Comparison of ENCODE assay signal across 10 cellular contexts in genomic region chr7:43756368-43757072, GRCh38.
A peak's percentile ranks its signal among the peaks of the same experiment; 100 is the strongest.
DNase-seq lines count a peak whose midpoint lies in the region; ATAC-seq and TF ChIP-seq lines count a peak whose summit lies in the region.
"Had no signal": no experiment of that assay in that cellular context is flagged by ENCODE, and none has a peak within 500 bp of the region (broad histone marks: within the 10 kb centered on the region; RNA-seq: fewer than 3 reads in every experiment).

No MANE protein-coding gene starts in this region.

- H3K36me3 Mint-ChIP-seq in stimulated activated naive B cell treated with anti-CD40 and anti-IgM and Interleukin-4, amounts not matched to agents 10 μg/mL and 1 μg/mL and 100 μg/mL, for 72 hours = no peaks in the 10 kb centered on the region

- in situ Hi-C loops in ACHN (cut with HindIII; ENCODE audit: low pct_ligation_motif_present, low pct_unique_long_range_greater_than_20kb, low sequenced_read_pairs) (no loop called here), GM13976 (cut with MboI; ENCODE audit: low sequenced_read_pairs, unreplicated experiment) (no loop called here)

- no peaks in the 10 kb centered on the region for H3K9me3 Mint-ChIP-seq in stimulated activated naive B cell treated with anti-CD40 and anti-IgM and Interleukin-4, amounts not matched to agents 10 μg/mL and 1 μg/mL and 100 μg/mL, for 72 hours

- DNase-seq in ACHN (peak; percentile 49), SW480 (ENCODE audit: low spot score) (peak; percentile 55), fibroblast of mammary gland (ENCODE audit: low read depth) (peak; percentile 80), GM19238 (ENCODE audit: insufficient read length, low spot score) (no peak), GM13976 (ENCODE audit: low spot score) (no peak), NCI-H1048 (lab: John Stamatoyannopoulos, UW) (no peak)
- no peak for DNase-seq in stimulated activated naive B cell treated with anti-CD40 and anti-IgM and Interleukin-4, amounts not matched to agents 10 μg/mL and 1 μg/mL and 100 μg/mL, for 72 hours
- DNase-seq: NCI-H2029 treated with DMSO at 0.1 percent for 48 hours, upper lobe of left lung had no signal

- no peak overlapping the region for H3K27ac Mint-ChIP-seq in stimulated activated naive B cell treated with anti-CD40 and anti-IgM and Interleukin-4, amounts not matched to agents 10 μg/mL and 1 μg/mL and 100 μg/mL, for 72 hours

- no peak overlapping the region for H3K4me3 Mint-ChIP-seq in stimulated activated naive B cell treated with anti-CD40 and anti-IgM and Interleukin-4, amounts not matched to agents 10 μg/mL and 1 μg/mL and 100 μg/mL, for 72 hours

- peak; percentile 38 for ATAC-seq in GM18870 (IDR thresholded peaks at IDR 0.05; ENCODE audit: unreplicated experiment)
- ATAC-seq in stimulated activated naive B cell treated with anti-CD40 and anti-IgM and Interleukin-4, amounts not matched to agents 10 μg/mL and 1 μg/mL and 100 μg/mL, for 72 hours (replicated peaks) = no peak

- no peak overlapping the region for H3K4me3 ChIP-seq in fibroblast of mammary gland (ENCODE audit: control insufficient read depth, low read depth, low read length)
- H3K4me3 ChIP-seq: upper lobe of left lung had no signal

- peaks cover 0 to 13% of the 10 kb centered on the region in 2 donors for H3K4me1 Mint-ChIP-seq in stimulated activated naive B cell treated with anti-CD40 and anti-IgM and Interleukin-4, amounts not matched to agents 10 μg/mL and 1 μg/mL and 100 μg/mL, for 72 hours

- no peak for TF ChIP-seq CTCF in fibroblast of mammary gland (conservative IDR thresholded peaks at IDR 0.05; ENCODE audit: control insufficient read depth, insufficient read depth, low read depth, low read length)
- no peak for TF ChIP-seq CTCF in GM13976 (IDR thresholded peaks at IDR 0.05; ENCODE audit: borderline replicate concordance, control extremely low read depth, extremely low read depth, insufficient read depth, missing control alignments)

- H3K27me3 Mint-ChIP-seq in stimulated activated naive B cell treated with anti-CD40 and anti-IgM and Interleukin-4, amounts not matched to agents 10 μg/mL and 1 μg/mL and 100 μg/mL, for 72 hours = peaks cover 8 to 11% of the 10 kb centered on the region in 2 donors

Comparison
In these comparisons a context has a peak if more than half of its experiments do, and no peak if none do; other contexts are left out.
1. DNase-seq: peak in ACHN (single experiment), SW480 (single experiment) and fibroblast of mammary gland (single experiment); none in GM19238 (single experiment), stimulated activated naive B cell treated with anti-CD40 and anti-IgM and Interleukin-4, amounts not matched to agents 10 μg/mL and 1 μg/mL and 100 μg/mL, for 72 hours (single experiment), GM13976 (single experiment) and NCI-H1048 (single experiment).